ENCODE assay signal across 8 cellular contexts in the genomic region with DNA sequence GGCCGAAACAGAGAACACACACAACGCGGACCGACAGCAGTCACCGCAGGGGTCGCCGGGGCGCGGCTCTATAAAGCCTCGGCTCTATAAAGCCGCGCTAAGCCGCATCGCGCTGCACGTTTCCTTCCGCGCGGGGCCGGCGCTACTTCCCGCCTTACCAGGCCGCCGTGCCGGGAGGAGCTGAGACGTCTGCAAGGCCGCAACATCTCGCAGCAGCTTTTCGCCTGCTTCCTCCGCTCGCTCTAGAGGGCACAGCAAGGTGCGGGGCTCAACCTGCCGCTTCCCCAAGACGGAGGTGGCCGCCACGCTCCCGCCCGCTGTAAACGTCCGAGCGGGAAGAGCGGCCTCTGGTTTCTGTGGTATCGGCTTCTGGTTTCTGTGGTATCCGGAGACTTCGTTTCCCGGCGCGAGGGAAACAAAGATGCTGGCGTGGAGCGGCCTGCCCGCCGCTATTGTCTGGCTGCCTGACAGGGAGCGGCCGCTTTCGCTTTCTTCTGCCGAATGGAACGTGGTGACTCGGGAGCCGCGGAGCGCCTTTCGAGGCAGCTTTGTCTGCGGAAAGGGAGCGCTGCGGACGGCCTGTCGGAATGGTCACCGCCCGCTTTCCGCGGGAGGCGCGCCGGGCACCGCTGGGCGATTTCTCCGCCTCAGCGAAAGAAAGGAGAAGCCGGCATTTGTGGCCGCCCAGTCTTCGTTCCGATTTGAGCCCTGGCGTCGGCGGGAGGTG.
A peak's percentile ranks its signal among the peaks of the same experiment; 100 is the strongest.
DNase-seq lines count a peak whose midpoint lies in the region; ATAC-seq, FAIRE-seq and TF ChIP-seq lines count a peak whose summit lies in the region.

No MANE protein-coding gene starts in this region.

- H3K4me3 ChIP-seq in DND-41 (ENCODE audit: low read depth in 1 of 2, low read length in 2 of 2) = peak overlapping the region; percentile 36 to 62; a peak in 3 of 4 replicates
- H3K4me3 ChIP-seq in HUES64 (ENCODE audit: low read length) = peak overlapping the region; percentile 65
- peak overlapping the region; percentile 41 to 51 for H3K4me3 ChIP-seq in SK-N-SH (ENCODE audit: low read depth in 2 of 2, low read length in 1 of 2)
- peak overlapping the region; percentile 46 for H3K4me3 ChIP-seq in cardiac muscle cell
- peak overlapping the region; percentile 51 to 77 (median 58) for H3K4me3 ChIP-seq in pancreas
- H3K4me3 ChIP-seq in thyroid gland (replicated peaks in 1 of 3) = peak overlapping the region; percentile 59 to 65 (median 64)

- peaks cover 45% of the 10 kb centered on the region for H3K27me3 ChIP-seq in DND-41 (ENCODE audit: insufficient read depth, low read length, poor library complexity)
- peaks cover 76% of the 10 kb centered on the region for H3K27me3 ChIP-seq in HUES64 (ENCODE audit: insufficient read depth, low read length)
- no peaks in the 10 kb centered on the region for H3K27me3 ChIP-seq in SK-N-SH (ENCODE audit: insufficient read depth)
- peaks cover 71% of the 10 kb centered on the region for H3K27me3 ChIP-seq in cardiac muscle cell
- no peaks in the 10 kb centered on the region for H3K27me3 ChIP-seq in pancreas
- no peaks in the 10 kb centered on the region for H3K27me3 ChIP-seq in thyroid gland

- no peaks in the 10 kb centered on the region for H3K9me2 ChIP-seq in SK-N-SH

- H3K4me1 ChIP-seq in DND-41 (ENCODE audit: insufficient read depth, low read length) (peaks cover 26% of the 10 kb centered on the region), HUES64 (ENCODE audit: insufficient read depth, low read length) (peaks cover 21% of the 10 kb centered on the region), SK-N-SH (ENCODE audit: control insufficient read depth in 1 of 2, insufficient read depth in 2 of 2, low read depth in 1 of 2, low read length in 1 of 2) (peaks cover 5 to 12% of the 10 kb centered on the region in 2 experiments), cardiac muscle cell (ENCODE audit: low read depth) (no peaks in the 10 kb centered on the region), pancreas (peaks cover 0 to 9% (median 0%) of the 10 kb centered on the region in 3 donors), thyroid gland (peaks cover 10 to 28% of the 10 kb centered on the region in 2 donors)

- H3K27ac ChIP-seq in DND-41 (ENCODE audit: low read length) (peak overlapping the region; percentile 46), HUES64 (ENCODE audit: low read depth, low read length) (peak overlapping the region; percentile 45), SK-N-SH (ENCODE audit: low read depth in 2 of 2, low read length in 1 of 2) (0 out of 4 replicates have a peak overlapping the region, but pooled peaks of 1 of the 2 experiments have one; percentile 25), cardiac muscle cell (no peak overlapping the region), pancreas (peak overlapping the region; percentile 73 to 94 (median 87)), thyroid gland (peak overlapping the region; percentile 98 to 99 (median 98))

- POLR2A ChIA-PET in SK-N-SH (lab: Yijun Ruan, JAX) = no interaction called here

- peaks cover 14% of the 10 kb centered on the region for H3F3A ChIP-seq in SK-N-SH (replicated peaks; ENCODE audit: insufficient read depth)

- intact Hi-C loops in pancreas (cut with DNase I) = no loop called here
- intact Hi-C loops in thyroid gland (cut with DNase I) = loop anchor here (5.0 kb wide), 1 partner anchor 95 kb away; no protein-coding TSS in a partner anchor

- H2AFZ ChIP-seq in DND-41 (ENCODE audit: low read depth, low read length) = peak overlapping the region; percentile 75
- peak overlapping the region; percentile 55 for H2AFZ ChIP-seq in SK-N-SH (ENCODE audit: low read depth)

- WGBS in HUES64 = under 1% methylated on average over 85 of the region's 85 CpGs
- 66% methylated on average over 41 of the region's 85 CpGs for WGBS in SK-N-SH (ENCODE audit: low lambda C conversion rate)
- WGBS in pancreas, 2 donors = 1% methylated on average over 76 to 85 of the region's 85 CpGs
- WGBS in thyroid gland, 2 donors = 1% methylated on average over 17 to 30 of the region's 85 CpGs

- H3K36me3 ChIP-seq in DND-41 (ENCODE audit: insufficient read depth, low read length) = no peaks in the 10 kb centered on the region
- no peaks in the 10 kb centered on the region for H3K36me3 ChIP-seq in HUES64 (ENCODE audit: insufficient read depth, low read length)
- no peaks in the 10 kb centered on the region for H3K36me3 ChIP-seq in SK-N-SH (replicated peaks in 1 of 2; ENCODE audit: control insufficient read depth in 1 of 2, insufficient read depth in 2 of 2, low read length in 1 of 2)
- H3K36me3 ChIP-seq in cardiac muscle cell = no peaks in the 10 kb centered on the region
- H3K36me3 ChIP-seq in pancreas = no peaks in the 10 kb centered on the region
- no peaks in the 10 kb centered on the region for H3K36me3 ChIP-seq in thyroid gland

- H3K79me2 ChIP-seq in DND-41 (ENCODE audit: insufficient read depth, low read length) = no peaks in the 10 kb centered on the region; the same call in 1 of the 2 replicates
- H3K79me2 ChIP-seq in SK-N-SH (ENCODE audit: insufficient read depth) = no peaks in the 10 kb centered on the region

- no peak for TF ChIP-seq EP300 in SK-N-SH (IDR thresholded peaks at IDR 0.05; ENCODE audit: borderline replicate concordance in 1 of 2, low read depth in 1 of 2, low read length in 1 of 2)

- no peak for FAIRE-seq in pancreas (lab: Jason Lieb, UNC)

- DNase-seq in DND-41 (peak; percentile 90), SK-N-SH (peak; percentile 70), cardiac muscle cell (ENCODE audit: low read depth in 1 of 2, low spot score in 1 of 2) (peak; percentile 74 to 97), pancreas (peak; percentile 81 to 92 (median 85)), thyroid gland (peak; percentile 86 to 87)
- DNase-seq in activated naive CD8-positive, alpha-beta T cell treated with anti-CD3 and anti-CD28 coated beads, Interleukin-2, amount 50 U/mL, for 16 hours (ENCODE audit: low read depth, low spot score) = peak; percentile 68

- no peak for TF ChIP-seq RAD21 in SK-N-SH (IDR thresholded peaks at IDR 0.05; ENCODE audit: low read length)

- CTCF ChIA-PET in SK-N-SH (lab: Yijun Ruan, JAX) = no interaction called here

- peak in 1 of 2 donors; percentile 90 for TF ChIP-seq POLR2A in thyroid gland (IDR thresholded peaks at IDR 0.05)

- H3K9ac ChIP-seq in DND-41 (ENCODE audit: low read depth, low read length) (peak overlapping the region; percentile 60), HUES64 (ENCODE audit: low read depth, low read length) (peak overlapping the region; percentile 85), SK-N-SH (peak overlapping the region; percentile 55; the same call in 1 of the 2 replicates)

- peak; percentile 87 for ATAC-seq in DND-41 (ENCODE audit: insufficient read depth, low read depth)
- ATAC-seq in GM21447 (IDR thresholded peaks at IDR 0.05; ENCODE audit: unreplicated experiment) = peak; percentile 72
- ATAC-seq in pancreas = peak; percentile 93 to 96 (median 93)

- peak overlapping the region; percentile 91 for H3K4me2 ChIP-seq in DND-41 (ENCODE audit: insufficient read depth, low read length)
- peak overlapping the region; percentile 55; the same call in 1 of the 2 replicates for H3K4me2 ChIP-seq in SK-N-SH

- TF ChIP-seq CTCF in DND-41 (IDR thresholded peaks at IDR 0.05; ENCODE audit: borderline replicate concordance, extremely low read depth, low read length, poor library complexity, severe bottlenecking) (no peak), SK-N-SH (IDR thresholded peaks at IDR 0.05) (no peak), cardiac muscle cell (IDR thresholded peaks at IDR 0.05; ENCODE audit: low read depth, low read length) (peak; percentile 4), pancreas (IDR thresholded peaks at IDR 0.05) (no peak), thyroid gland (IDR thresholded peaks at IDR 0.05) (peak in 1 of 6 experiments; percentile 13)

- H4K20me1 ChIP-seq in DND-41 (ENCODE audit: insufficient read depth, low read length) = no peaks in the 10 kb centered on the region
- H4K20me1 ChIP-seq in SK-N-SH (ENCODE audit: insufficient read depth) = no peaks in the 10 kb centered on the region

- no peaks in the 10 kb centered on the region for H3K9me3 ChIP-seq in DND-41 (ENCODE audit: insufficient read depth, low read length, severe bottlenecking)
- H3K9me3 ChIP-seq in HUES64 (ENCODE audit: insufficient read depth, low read depth, low read length) = no peaks in the 10 kb centered on the region
- no peaks in the 10 kb centered on the region for H3K9me3 ChIP-seq in SK-N-SH
- no peaks in the 10 kb centered on the region for H3K9me3 ChIP-seq in cardiac muscle cell (ENCODE audit: low read depth)
- no peaks in the 10 kb centered on the region for H3K9me3 ChIP-seq in pancreas
- H3K9me3 ChIP-seq in thyroid gland = no peaks in the 10 kb centered on the region

TF ChIP-seq in SK-N-SH, 30 proteins besides CTCF, POLR2A, EP300 and RAD21:
- TF ChIP-seq POLR2AphosphoS5 (IDR thresholded peaks at IDR 0.05; ENCODE audit: low read depth, low read length) = no peak
- TF ChIP-seq, protein P1, sequence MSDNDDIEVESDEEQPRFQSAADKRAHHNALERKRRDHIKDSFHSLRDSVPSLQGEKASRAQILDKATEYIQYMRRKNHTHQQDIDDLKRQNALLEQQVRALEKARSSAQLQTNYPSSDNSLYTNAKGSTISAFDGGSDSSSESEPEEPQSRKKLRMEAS (IDR thresholded peaks at IDR 0.05; ENCODE audit: low read depth) = peak; percentile 50; the same call in 1 of the 2 replicates
TF ChIP-seq in SK-N-SH: peak in this region for 1.
